ENCODE assay signal across 23 cellular contexts in genomic region chr12:112252184-112252583, GRCh38.
DNase-seq lines count a peak whose midpoint lies in the region; ATAC-seq and TF ChIP-seq lines count a peak whose summit lies in the region.
"Had no signal": no experiment of that assay in that cellular context is flagged by ENCODE, and none has a peak within 500 bp of the region (broad histone marks: within the 10 kb centered on the region; RNA-seq: fewer than 3 reads in every experiment).

No MANE protein-coding gene starts in this region.

- peaks cover 35% of the 10 kb centered on the region; the same call in 1 of the 2 replicates for H3K36me3 ChIP-seq in GM23248 (ENCODE audit: low read depth)
- peaks cover 0 to 2% of the 10 kb centered on the region in 2 donors for H3K36me3 ChIP-seq in prostate gland
- H3K36me3 ChIP-seq: uterus had no signal

- POLR2A ChIA-PET in WTC11 (lab: Charles Lee): no interaction called here

- no peaks in the 10 kb centered on the region for H3K9me3 Mint-ChIP-seq in WTC11
- H3K9me3 Mint-ChIP-seq: activated B cell treated with CpG ODN at 0.5 μM for 24 hours; effector memory CD8-positive, alpha-beta T cell; IgD-negative memory B cell; stimulated activated naive CD8-positive, alpha-beta T cell treated with anti-CD3 and anti-CD28 coated beads, Interleukin-15, Interleukin-2, amounts not matched to agents 100 ng/mL and 50 ng/mL, for 24 hours had no signal

- H3K27ac Mint-ChIP-seq in WTC11: no peak overlapping the region
- H3K27ac Mint-ChIP-seq: activated B cell treated with CpG ODN at 0.5 μM for 24 hours; activated naive CD8-positive, alpha-beta T cell; IgD-negative memory B cell; stimulated activated naive CD8-positive, alpha-beta T cell treated with anti-CD3 and anti-CD28 coated beads, Interleukin-15, Interleukin-2, amounts not matched to agents 100 ng/mL and 50 ng/mL, for 24 hours had no signal

- in situ Hi-C loops in GM23248 (cut with MboI): no loop called here

- H3K27me3 Mint-ChIP-seq in WTC11 (ENCODE audit: low read depth): no peaks in the 10 kb centered on the region
- H3K27me3 Mint-ChIP-seq: activated B cell treated with CpG ODN at 0.5 μM for 24 hours; activated naive CD8-positive, alpha-beta T cell; effector memory CD8-positive, alpha-beta T cell; IgD-negative memory B cell; stimulated activated naive CD8-positive, alpha-beta T cell treated with anti-CD3 and anti-CD28 coated beads, Interleukin-15, Interleukin-2, amounts not matched to agents 100 ng/mL and 50 ng/mL, for 24 hours had no signal

- H3K9ac ChIP-seq in GM23248: no peak overlapping the region

- no peak for TF ChIP-seq CTCF in fibroblast of pulmonary artery (IDR thresholded peaks at IDR 0.05; ENCODE audit: low read length, missing control alignments)
- TF ChIP-seq CTCF in prostate gland (IDR thresholded peaks at IDR 0.05): no peak
- TF ChIP-seq CTCF in WTC11 (IDR thresholded peaks at IDR 0.05): no peak

- H4K20me1 ChIP-seq in GM23248 (ENCODE audit: insufficient read depth): no peaks in the 10 kb centered on the region

- no peaks in the 10 kb centered on the region for H3K79me2 ChIP-seq in GM23248 (ENCODE audit: insufficient read depth)

- H3K27me3 ChIP-seq in GM23248 (replicated peaks; ENCODE audit: insufficient read depth): no peaks in the 10 kb centered on the region
- H3K27me3 ChIP-seq in prostate gland (replicated peaks; ENCODE audit: insufficient read depth): no peaks in the 10 kb centered on the region
- H3K27me3 ChIP-seq: gastrocnemius medialis, SJCRH30, uterus had no signal

- peaks cover 18% of the 10 kb centered on the region for H3K4me1 Mint-ChIP-seq in WTC11
- H3K4me1 Mint-ChIP-seq: activated B cell treated with CpG ODN at 0.5 μM for 24 hours had no signal

- CTCF ChIA-PET in WTC11 (lab: Charles Lee): no interaction called here

- intact Hi-C loops in prostate gland (cut with DNase I): no loop called here

- no peaks in the 10 kb centered on the region for H3K9me2 ChIP-seq in GM23248 (ENCODE audit: insufficient read depth)

- H3K4me3 Mint-ChIP-seq in WTC11: no peak overlapping the region
- H3K4me3 Mint-ChIP-seq: activated B cell treated with CpG ODN at 0.5 μM for 24 hours; activated naive CD8-positive, alpha-beta T cell; effector memory CD8-positive, alpha-beta T cell; IgD-negative memory B cell; stimulated activated naive CD8-positive, alpha-beta T cell treated with anti-CD3 and anti-CD28 coated beads, Interleukin-15, Interleukin-2, amounts not matched to agents 100 ng/mL and 50 ng/mL, for 24 hours had no signal

- ATAC-seq in WTC11 (no peak), GM19455 (IDR thresholded peaks at IDR 0.05; ENCODE audit: unreplicated experiment) (no peak), GM18511 (IDR thresholded peaks at IDR 0.05; ENCODE audit: unreplicated experiment) (no peak)
- ATAC-seq: effector memory CD8-positive, alpha-beta T cell; gastrocnemius medialis; left cardiac atrium had no signal

- no peak overlapping the region for H3K4me2 ChIP-seq in GM23248 (ENCODE audit: unreplicated experiment)

- peaks cover 27% of the 10 kb centered on the region for H3K36me3 Mint-ChIP-seq in WTC11

- WGBS in GM23248 (ENCODE audit: low coverage in 1 of 2, low lambda C conversion rate in 2 of 2, missing lambda C conversion rate in 2 of 2), 2 experiments: 95 to 98% methylated on average over 4 of the region's 4 CpGs
- 73% methylated on average over 4 of the region's 4 CpGs for WGBS in prostate gland

- no peak for TF ChIP-seq POLR2A in prostate gland (IDR thresholded peaks at IDR 0.05)

- H3K9me3 ChIP-seq in GM23248 (ENCODE audit: low read depth) (no peaks in the 10 kb centered on the region), prostate gland (no peaks in the 10 kb centered on the region)
- H3K9me3 ChIP-seq: gastrocnemius medialis, SJCRH30, uterus had no signal

- DNase-seq in GM23248: peak; percentile 33
- peak; percentile 76 for DNase-seq in amniotic epithelial cell (ENCODE audit: low read depth)
- DNase-seq in fibroblast of pulmonary artery (ENCODE audit: low read depth): peak; percentile 47
- DNase-seq in prostate gland (ENCODE audit: low spot score): peak; percentile 24
- no peak for DNase-seq in HT-29 (ENCODE audit: low spot score)
- no peak for DNase-seq in WTC11 (ENCODE audit: low spot score)
- DNase-seq: activated B cell treated with CpG ODN at 0.5 μM for 24 hours; cerebellar nuclear complex; effector memory CD8-positive, alpha-beta T cell; EL; gastrocnemius medialis; GOT3; left cardiac atrium; NCI-H2081; NCI-H774; OCI-M1; SJCRH30; uterus had no signal

- H3K4me3 ChIP-seq in GM23248 (no peak overlapping the region), fibroblast of pulmonary artery (replicated peaks; ENCODE audit: low read depth, low read length) (no peak overlapping the region), prostate gland (no peak overlapping the region)
- H3K4me3 ChIP-seq: gastrocnemius medialis, SJCRH30, uterus had no signal

- H2AFZ ChIP-seq in GM23248: no peak overlapping the region

- H3K27ac ChIP-seq in GM23248 (no peak overlapping the region), prostate gland (peak overlapping the region in 1 of 2 donors; percentile 21)
- H3K27ac ChIP-seq: gastrocnemius medialis, SJCRH30, uterus had no signal

- H3F3A ChIP-seq in GM23248 (ENCODE audit: insufficient read depth): no peaks in the 10 kb centered on the region

- H3K4me1 ChIP-seq in GM23248 (ENCODE audit: insufficient read depth) (no peaks in the 10 kb centered on the region), prostate gland (replicated peaks) (no peaks in the 10 kb centered on the region)
- H3K4me1 ChIP-seq: gastrocnemius medialis, SJCRH30, uterus had no signal

TF ChIP-seq in WTC11, 78 proteins besides CTCF, POLR2A, EP300 and RAD21:
- TF ChIP-seq TP53 (CRISPR knock-in tag; IDR thresholded peaks at IDR 0.05) (no peak), E2F4 (CRISPR knock-in tag; IDR thresholded peaks at IDR 0.05; ENCODE audit: borderline replicate concordance, low read depth) (no peak), ZNF232 (CRISPR knock-in tag; IDR thresholded peaks at IDR 0.05) (no peak), ETV6 (CRISPR knock-in tag; IDR thresholded peaks at IDR 0.05) (no peak), RELA (CRISPR knock-in tag; IDR thresholded peaks at IDR 0.05; ENCODE audit: borderline replicate concordance) (no peak), ZNF512 (CRISPR knock-in tag; IDR thresholded peaks at IDR 0.05; ENCODE audit: borderline replicate concordance) (no peak), SOX15 (CRISPR knock-in tag; IDR thresholded peaks at IDR 0.05) (no peak), KAT7 (CRISPR knock-in tag; IDR thresholded peaks at IDR 0.05; ENCODE audit: borderline replicate concordance) (no peak), MXD4 (CRISPR knock-in tag; IDR thresholded peaks at IDR 0.05; ENCODE audit: borderline replicate concordance) (no peak), NR3C1 (CRISPR knock-in tag; conservative IDR thresholded peaks at IDR 0.05; ENCODE audit: low read depth) (no peak), ERG (CRISPR knock-in tag; IDR thresholded peaks at IDR 0.05) (no peak), ZBTB21 (CRISPR knock-in tag; IDR thresholded peaks at IDR 0.05; ENCODE audit: borderline replicate concordance) (no peak), GABPB1 (CRISPR knock-in tag; IDR thresholded peaks at IDR 0.05) (no peak), SMAD4 (CRISPR knock-in tag; IDR thresholded peaks at IDR 0.05) (no peak), NR1H2 (CRISPR knock-in tag; IDR thresholded peaks at IDR 0.05) (no peak)

Comparison
In these comparisons a context has a peak if more than half of its experiments do, and no peak if none do; other contexts are left out.
1. DNase-seq: peak in GM23248 (single experiment), amniotic epithelial cell (single experiment), fibroblast of pulmonary artery (single experiment) and prostate gland (single experiment); none in HT-29 (single experiment) and WTC11 (single experiment).